In the genomic region with DNA sequence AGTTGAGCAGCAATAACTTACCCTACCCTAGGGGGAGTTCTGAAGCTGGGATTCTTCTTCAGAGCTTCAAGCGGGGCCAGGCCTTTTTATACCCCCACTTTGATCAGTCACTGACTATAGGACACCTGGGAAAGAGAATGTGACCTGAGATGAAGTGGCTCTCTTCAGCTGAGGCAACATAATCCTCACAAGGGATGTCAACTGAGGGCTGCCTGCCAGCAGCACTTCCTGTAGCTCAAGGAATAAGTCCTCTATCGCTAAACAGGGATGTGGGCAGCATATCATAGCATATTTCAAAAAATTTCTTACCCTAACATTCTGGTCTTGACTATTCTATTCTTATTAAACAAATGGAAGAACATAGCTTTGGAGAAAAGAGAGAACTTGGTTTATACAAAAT, we compare ENCODE assay signal across 23 cellular contexts.
"Had no signal": no experiment of that assay in that cellular context is flagged by ENCODE, and none has a peak within 500 bp of the region (broad histone marks: within the 10 kb centered on the region; RNA-seq: fewer than 3 reads in every experiment).

No MANE protein-coding gene starts in this region.

- H3K27me3 ChIP-seq: gastroesophageal sphincter, neutrophil, tibial artery, vagina had no signal

- H3K4me3 Mint-ChIP-seq: activated CD8-positive, alpha-beta T cell treated with anti-CD3 and anti-CD28 coated beads, Interleukin-2, amount 10 ng/mL, durations not matched to agents 7 days and 5 days; brain; natural killer cell; stimulated activated naive B cell treated with anti-CD40 and anti-IgM and Interleukin-4, amounts not matched to agents 10 μg/mL and 1 μg/mL and 100 μg/mL, for 72 hours had no signal

- ATAC-seq: activated CD8-positive, alpha-beta T cell treated with anti-CD3 and anti-CD28 coated beads, Interleukin-2, amount 10 ng/mL, durations not matched to agents 7 days and 5 days; activated naive CD4-positive, alpha-beta T cell treated with anti-CD3 and anti-CD28 coated beads, Interleukin-2, amount 50 U/mL, for 72 hours; gastroesophageal sphincter; left lobe of liver; natural killer cell; stimulated activated naive B cell treated with anti-CD40 and anti-IgM and Interleukin-4, amounts not matched to agents 10 μg/mL and 1 μg/mL and 100 μg/mL, for 72 hours had no signal

- H3K27ac Mint-ChIP-seq: activated CD8-positive, alpha-beta T cell treated with anti-CD3 and anti-CD28 coated beads, Interleukin-2, amount 10 ng/mL, durations not matched to agents 7 days and 5 days; activated naive CD4-positive, alpha-beta T cell treated with anti-CD3 and anti-CD28 coated beads, Interleukin-2, amount 50 U/mL, for 72 hours; brain; natural killer cell; stimulated activated naive B cell treated with anti-CD40 and anti-IgM and Interleukin-4, amounts not matched to agents 10 μg/mL and 1 μg/mL and 100 μg/mL, for 72 hours had no signal

- H3K9me3 ChIP-seq: gastroesophageal sphincter, neutrophil, tibial artery, vagina had no signal

- H3K36me3 Mint-ChIP-seq: natural killer cell had no signal

- DNase-seq: activated CD8-positive, alpha-beta memory T cell treated with anti-CD3 and anti-CD28 coated beads, Interleukin-2, amount 50 U/mL, for 4 hours; activated CD8-positive, alpha-beta T cell treated with anti-CD3 and anti-CD28 coated beads, Interleukin-2, amount 10 ng/mL, durations not matched to agents 7 days and 5 days; activated gamma-delta T cell; activated T-cell treated with anti-CD3 and anti-CD28 coated beads, Interleukin-2, amount 50 U/mL, for 48 hours; amygdala; central memory CD4-positive, alpha-beta T cell; cortex of kidney; effector CD8-positive, alpha-beta T cell; mammary epithelial cell; natural killer cell; stimulated activated CD4-positive, alpha-beta T cell treated with anti-CD3 and anti-CD28 coated beads, Interleukin-12 subunit alpha, Interleukin-12 subunit beta, amount 100 ng/mL, for 4 hours; stimulated activated naive B cell treated with anti-CD40 and anti-IgM and Interleukin-4, amounts not matched to agents 10 μg/mL and 1 μg/mL and 100 μg/mL, for 72 hours; T-helper 9 cell; tibial artery had no signal

- H3K4me3 ChIP-seq: gastroesophageal sphincter, tibial artery, vagina had no signal

- H3K4me1 ChIP-seq: gastroesophageal sphincter, parathyroid adenoma, tibial artery, vagina had no signal

- H3K27ac ChIP-seq: epithelial cell of prostate, gastroesophageal sphincter, neutrophil, parathyroid adenoma, tibial artery, vagina, VCaP had no signal

- H3K4me1 Mint-ChIP-seq: brain; natural killer cell; stimulated activated naive B cell treated with anti-CD40 and anti-IgM and Interleukin-4, amounts not matched to agents 10 μg/mL and 1 μg/mL and 100 μg/mL, for 72 hours had no signal

- H3K27me3 Mint-ChIP-seq: brain; stimulated activated naive B cell treated with anti-CD40 and anti-IgM and Interleukin-4, amounts not matched to agents 10 μg/mL and 1 μg/mL and 100 μg/mL, for 72 hours had no signal

- H3K9me3 Mint-ChIP-seq: activated naive CD4-positive, alpha-beta T cell treated with anti-CD3 and anti-CD28 coated beads, Interleukin-2, amount 50 U/mL, for 72 hours; brain; natural killer cell; stimulated activated naive B cell treated with anti-CD40 and anti-IgM and Interleukin-4, amounts not matched to agents 10 μg/mL and 1 μg/mL and 100 μg/mL, for 72 hours had no signal
